ENCODE assay signal across 17 cellular contexts in genomic region chr22:43567691-43568308, GRCh38.
"Had no signal": no experiment of that assay in that cellular context is flagged by ENCODE, and none has a peak within 500 bp of the region (broad histone marks: within the 10 kb centered on the region; RNA-seq: fewer than 3 reads in every experiment).

No MANE protein-coding gene starts in this region.

- H3K27ac Mint-ChIP-seq: activated naive CD8-positive, alpha-beta T cell; stimulated activated naive CD8-positive, alpha-beta T cell treated with anti-CD3 and anti-CD28 coated beads, Interleukin-15, Interleukin-2, amounts not matched to agents 100 ng/mL and 50 ng/mL, for 24 hours had no signal

- H3K4me3 ChIP-seq: left lung, psoas muscle, suprapubic skin, transverse colon, uterus had no signal

- H3K36me3 Mint-ChIP-seq: activated naive CD8-positive, alpha-beta T cell had no signal

- H3K27ac ChIP-seq: left lung, psoas muscle, suprapubic skin, transverse colon, uterus, VCaP had no signal

- H3K9me3 ChIP-seq: left lung, psoas muscle, suprapubic skin, transverse colon, uterus had no signal

- H3K9me3 Mint-ChIP-seq: stimulated activated naive CD8-positive, alpha-beta T cell treated with anti-CD3 and anti-CD28 coated beads, Interleukin-15, Interleukin-2, amounts not matched to agents 100 ng/mL and 50 ng/mL, for 24 hours had no signal

- H3K27me3 ChIP-seq: suprapubic skin, transverse colon, uterus had no signal

- H3K4me3 Mint-ChIP-seq: activated naive CD8-positive, alpha-beta T cell; stimulated activated naive CD8-positive, alpha-beta T cell treated with anti-CD3 and anti-CD28 coated beads, Interleukin-15, Interleukin-2, amounts not matched to agents 100 ng/mL and 50 ng/mL, for 24 hours had no signal

- ATAC-seq: left lung, psoas muscle, right cardiac atrium had no signal

- DNase-seq: activated CD4-positive, CD25-positive, alpha-beta regulatory T cell treated with anti-CD3 and anti-CD28 coated beads, Interleukin-2, amount 50 U/mL, for 72 hours; activated T-cell treated with anti-CD3 and anti-CD28 coated beads for 4 hours; foreskin melanocyte; kidney; left lung; mammary epithelial cell; midbrain; psoas muscle; right cardiac atrium; stimulated activated CD4-positive, alpha-beta T cell treated with anti-CD3 and anti-CD28 coated beads, Interleukin-2, amount 100 ng/mL, for 24 hours; T-helper 2 cell; transverse colon; uterus had no signal

- H3K36me3 ChIP-seq: left lung, suprapubic skin, transverse colon, uterus had no signal

- H3K4me1 ChIP-seq: left lung, psoas muscle, transverse colon, uterus had no signal
